ENCODE assay signal across 19 cellular contexts in the genomic region with DNA sequence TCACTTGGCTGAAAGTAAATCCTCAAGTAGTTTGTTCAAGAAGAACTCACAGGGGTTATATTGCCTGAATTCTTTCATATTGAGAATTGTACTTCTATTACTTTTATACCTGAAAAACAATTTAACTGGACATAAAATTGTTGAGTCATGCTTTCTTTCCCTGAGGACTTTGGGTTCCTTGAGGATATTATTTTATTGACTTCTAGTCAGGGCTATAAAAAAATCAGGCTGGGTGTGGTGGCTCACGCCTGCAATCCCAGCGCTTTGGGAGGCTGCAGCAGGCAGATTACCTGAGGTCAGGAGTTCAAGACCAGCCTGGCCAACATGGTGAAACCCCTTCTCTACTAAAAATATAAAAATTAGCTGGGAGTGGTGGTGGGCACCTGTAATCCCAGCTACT.
"Had no signal": no experiment of that assay in that cellular context is flagged by ENCODE, and none has a peak within 500 bp of the region (broad histone marks: within the 10 kb centered on the region; RNA-seq: fewer than 3 reads in every experiment).

No MANE protein-coding gene starts in this region.

- H3K4me3 Mint-ChIP-seq: dendritic cell treated with granulocyte-macrophage colony-stimulating factor and Interleukin-4, amounts not matched to agents 40 ng/mL and 50 ng/mL, for 4 days; immature natural killer cell; memory B cell; mesothelial cell of epicardium; naive B cell; nephron had no signal

- DNase-seq: esophagus squamous epithelium; foreskin fibroblast; immature natural killer cell; left ventricle myocardium inferior; lower lobe of right lung; naive B cell; right cardiac atrium; stimulated activated CD4-positive, alpha-beta T cell treated with anti-CD3 and anti-CD28 coated beads, Interleukin-4, amount 100 ng/mL, for 1 hour; stimulated activated naive CD4-positive, alpha-beta T cell; tibial artery; upper lobe of right lung had no signal

- H3K4me1 Mint-ChIP-seq: mesothelial cell of epicardium, nephron had no signal

- H3K9me3 Mint-ChIP-seq: dendritic cell treated with granulocyte-macrophage colony-stimulating factor and Interleukin-4, amounts not matched to agents 40 ng/mL and 50 ng/mL, for 4 days; immature natural killer cell; memory B cell had no signal

- H3K27me3 ChIP-seq: esophagus squamous epithelium, gastroesophageal sphincter, suprapubic skin, tibial artery, upper lobe of right lung, vagina had no signal

- H3K9me3 ChIP-seq: suprapubic skin, vagina had no signal

- H3K27ac ChIP-seq: esophagus squamous epithelium, gastroesophageal sphincter, left ventricle myocardium inferior, lower lobe of right lung, suprapubic skin, tibial artery, upper lobe of right lung, vagina had no signal

- H3K36me3 Mint-ChIP-seq: immature natural killer cell, mesothelial cell of epicardium had no signal

- H3K27ac Mint-ChIP-seq: dendritic cell treated with granulocyte-macrophage colony-stimulating factor and Interleukin-4, amounts not matched to agents 40 ng/mL and 50 ng/mL, for 4 days; memory B cell; mesothelial cell of epicardium; nephron had no signal

- H3K36me3 ChIP-seq: esophagus squamous epithelium, gastroesophageal sphincter, left ventricle myocardium inferior, lower lobe of right lung, suprapubic skin, tibial artery, upper lobe of right lung had no signal

- H3K4me3 ChIP-seq: esophagus squamous epithelium, gastroesophageal sphincter, left ventricle myocardium inferior, lower lobe of right lung, suprapubic skin, tibial artery, upper lobe of right lung, vagina had no signal

- H3K27me3 Mint-ChIP-seq: dendritic cell treated with granulocyte-macrophage colony-stimulating factor and Interleukin-4, amounts not matched to agents 40 ng/mL and 50 ng/mL, for 4 days; memory B cell; naive B cell had no signal

- H3K4me1 ChIP-seq: gastroesophageal sphincter, left ventricle myocardium inferior, lower lobe of right lung, suprapubic skin, tibial artery, upper lobe of right lung, vagina had no signal

- FAIRE-seq: keratinocyte had no signal

- ATAC-seq: gastroesophageal sphincter, lower lobe of right lung, right cardiac atrium, upper lobe of right lung had no signal
